8 cellular contexts compared by ENCODE assay signal in genomic region chr22:40044102-40044869, GRCh38. TPM values are rescaled to one million over a fixed set of nuclear protein-coding genes. Genes with fewer than 3 reads are reported as not detected.
DNase-seq lines count a peak whose midpoint lies in the region; ATAC-seq and TF ChIP-seq lines count a peak whose summit lies in the region.

No MANE protein-coding gene starts in this region.

- no peaks in the 10 kb centered on the region for H3K36me3 Mint-ChIP-seq in activated T-helper 2 cell treated with anti-CD3 and anti-CD28 coated beads, Interferon-gamma antibody, Interleukin-2, Interleukin-4, amounts not matched to agents 10 μg/mL and 5 μg/mL and 100 μg/mL, durations not matched to agents 14 hours and 24 hours and 36 hours (ENCODE audit: low read depth)
- H3K36me3 Mint-ChIP-seq in naive B cell, result peaks cover 0 to 8% of the 10 kb centered on the region in 2 donors
- H3K36me3 Mint-ChIP-seq in stimulated activated effector memory CD8-positive, alpha-beta T cell treated with anti-CD3 and anti-CD28 coated beads, Interleukin-12 subunit alpha, Interleukin-12 subunit beta, amount 100 ng/mL, for 72 hours, result peaks cover 12% of the 10 kb centered on the region

- TF ChIP-seq CTCF in LNCaP clone FGC (IDR thresholded peaks at IDR 0.05; ENCODE audit: control insufficient read depth, extremely low read depth, insufficient read depth), result no peak
- no peak for TF ChIP-seq CTCF in fibroblast of lung (conservative IDR thresholded peaks at IDR 0.05 in 1 of 2, IDR thresholded peaks at IDR 0.05 in 1 of 2; ENCODE audit: low read depth in 1 of 2, low read length in 2 of 2)

- intact Hi-C loops in activated T-helper 2 cell treated with anti-CD3 and anti-CD28 coated beads, Interferon-gamma antibody, Interleukin-2, Interleukin-4, amounts not matched to agents 10 μg/mL and 5 μg/mL and 100 μg/mL, durations not matched to agents 14 hours and 24 hours and 36 hours (cut with micrococcal nuclease), result loop anchor here (1.0 to 2.0 kb wide), 3 partner anchors 133 to 511 kb away; partner anchors contain the start of genes ADSL, RPS19BP1 and TNRC6B

- no peaks in the 10 kb centered on the region for H4K20me1 ChIP-seq in fibroblast of lung (ENCODE audit: control insufficient read depth, extremely low read depth, insufficient read depth, low read length)

- no peaks in the 10 kb centered on the region for H3K36me3 ChIP-seq in fibroblast of lung (ENCODE audit: control insufficient read depth, insufficient read depth, low read length)

- DNase-seq in EL (peak; percentile 99), H4 (ENCODE audit: low spot score) (peak; percentile 99), LNCaP clone FGC (ENCODE audit: low read depth) (peak; percentile 98), RPMI8226 (peak; percentile 98), fibroblast of lung (ENCODE audit: low read depth in 2 of 2) (peak; percentile 99), naive B cell (peak; percentile 98)
- peak; percentile 99 for DNase-seq in activated T-helper 2 cell treated with anti-CD3 and anti-CD28 coated beads, Interferon-gamma antibody, Interleukin-2, Interleukin-4, amounts not matched to agents 10 μg/mL and 5 μg/mL and 100 μg/mL, durations not matched to agents 14 hours and 24 hours and 36 hours (ENCODE audit: low spot score)
- peak; percentile 98 to 100 for DNase-seq in stimulated activated effector memory CD8-positive, alpha-beta T cell treated with anti-CD3 and anti-CD28 coated beads, Interleukin-12 subunit alpha, Interleukin-12 subunit beta, amount 100 ng/mL, for 72 hours (ENCODE audit: low spot score in 2 of 2)

- peak overlapping the region; percentile 85 for H3K9ac ChIP-seq in fibroblast of lung (ENCODE audit: insufficient read depth, low read length)

- peaks cover 6% of the 10 kb centered on the region for H3K27me3 Mint-ChIP-seq in activated T-helper 2 cell treated with anti-CD3 and anti-CD28 coated beads, Interferon-gamma antibody, Interleukin-2, Interleukin-4, amounts not matched to agents 10 μg/mL and 5 μg/mL and 100 μg/mL, durations not matched to agents 14 hours and 24 hours and 36 hours (ENCODE audit: low read depth)
- peaks cover 0 to 9% (median 7%) of the 10 kb centered on the region in 3 donors for H3K27me3 Mint-ChIP-seq in naive B cell

- peaks cover 5% of the 10 kb centered on the region for H3K4me1 ChIP-seq in fibroblast of lung (ENCODE audit: control insufficient read depth, extremely low read depth, insufficient read depth, low read length)

- no peaks in the 10 kb centered on the region for H3K9me3 ChIP-seq in fibroblast of lung (ENCODE audit: control insufficient read depth, insufficient read depth, low read depth, low read length)

- H3K27me3 ChIP-seq in fibroblast of lung (ENCODE audit: control insufficient read depth, insufficient read depth, low read length), result peaks cover 11% of the 10 kb centered on the region

- peak overlapping the region; percentile 96 for H3K27ac ChIP-seq in fibroblast of lung (ENCODE audit: insufficient read depth, low read length)

- H3K9me3 Mint-ChIP-seq in activated T-helper 2 cell treated with anti-CD3 and anti-CD28 coated beads, Interferon-gamma antibody, Interleukin-2, Interleukin-4, amounts not matched to agents 10 μg/mL and 5 μg/mL and 100 μg/mL, durations not matched to agents 14 hours and 24 hours and 36 hours, result no peaks in the 10 kb centered on the region
- no peaks in the 10 kb centered on the region for H3K9me3 Mint-ChIP-seq in naive B cell
- no peaks in the 10 kb centered on the region for H3K9me3 Mint-ChIP-seq in stimulated activated effector memory CD8-positive, alpha-beta T cell treated with anti-CD3 and anti-CD28 coated beads, Interleukin-12 subunit alpha, Interleukin-12 subunit beta, amount 100 ng/mL, for 72 hours

- H3K4me1 Mint-ChIP-seq in activated T-helper 2 cell treated with anti-CD3 and anti-CD28 coated beads, Interferon-gamma antibody, Interleukin-2, Interleukin-4, amounts not matched to agents 10 μg/mL and 5 μg/mL and 100 μg/mL, durations not matched to agents 14 hours and 24 hours and 36 hours (ENCODE audit: low read depth), result peaks cover 27% of the 10 kb centered on the region
- peaks cover 29 to 49% (median 30%) of the 10 kb centered on the region in 3 donors for H3K4me1 Mint-ChIP-seq in naive B cell
- H3K4me1 Mint-ChIP-seq in stimulated activated effector memory CD8-positive, alpha-beta T cell treated with anti-CD3 and anti-CD28 coated beads, Interleukin-12 subunit alpha, Interleukin-12 subunit beta, amount 100 ng/mL, for 72 hours, result peaks cover 33% of the 10 kb centered on the region

- H3K4me2 ChIP-seq in fibroblast of lung (ENCODE audit: extremely low read depth, insufficient read depth, low read length), result peak overlapping the region; percentile 96

- peak overlapping the region; percentile 100 for H3K27ac Mint-ChIP-seq in activated T-helper 2 cell treated with anti-CD3 and anti-CD28 coated beads, Interferon-gamma antibody, Interleukin-2, Interleukin-4, amounts not matched to agents 10 μg/mL and 5 μg/mL and 100 μg/mL, durations not matched to agents 14 hours and 24 hours and 36 hours
- H3K27ac Mint-ChIP-seq in naive B cell, result peak overlapping the region; percentile 99 to 100 (median 100)
- peak overlapping the region; percentile 98 for H3K27ac Mint-ChIP-seq in stimulated activated effector memory CD8-positive, alpha-beta T cell treated with anti-CD3 and anti-CD28 coated beads, Interleukin-12 subunit alpha, Interleukin-12 subunit beta, amount 100 ng/mL, for 72 hours

- peak overlapping the region; percentile 64 for H3K4me3 ChIP-seq in LNCaP clone FGC (ENCODE audit: low read depth, low read length)
- H3K4me3 ChIP-seq in fibroblast of lung (replicated peaks in 1 of 4; ENCODE audit: control extremely low read depth in 1 of 4, insufficient read depth in 1 of 4, low read depth in 3 of 4, low read length in 4 of 4), result peak overlapping the region; percentile 67 to 83 (median 74)

- ATAC-seq in naive B cell (ENCODE audit: low read depth in 2 of 2), result peak; percentile 82
- ATAC-seq in stimulated activated effector memory CD8-positive, alpha-beta T cell treated with anti-CD3 and anti-CD28 coated beads, Interleukin-12 subunit alpha, Interleukin-12 subunit beta, amount 100 ng/mL, for 72 hours, result peak; percentile 91

- H3K4me3 Mint-ChIP-seq in activated T-helper 2 cell treated with anti-CD3 and anti-CD28 coated beads, Interferon-gamma antibody, Interleukin-2, Interleukin-4, amounts not matched to agents 10 μg/mL and 5 μg/mL and 100 μg/mL, durations not matched to agents 14 hours and 24 hours and 36 hours (ENCODE audit: low read depth), result peak overlapping the region; percentile 98
- peak overlapping the region; percentile 84 to 99 (median 98) for H3K4me3 Mint-ChIP-seq in naive B cell
- H3K4me3 Mint-ChIP-seq in stimulated activated effector memory CD8-positive, alpha-beta T cell treated with anti-CD3 and anti-CD28 coated beads, Interleukin-12 subunit alpha, Interleukin-12 subunit beta, amount 100 ng/mL, for 72 hours, result peak overlapping the region; percentile 77

- no peaks in the 10 kb centered on the region for H3K79me2 ChIP-seq in fibroblast of lung (ENCODE audit: control insufficient read depth, insufficient read depth, low read length)

- peak overlapping the region; percentile 95 for H2AFZ ChIP-seq in fibroblast of lung (ENCODE audit: low read length)

RNA-seq across cellular contexts. Expression of gene FAM83F, which starts 49.5 kb away (rescaled TPM):
- total RNA-seq in H4 (2014; rRNA removed; shearing (Covaris generic)), result not detected in 2 replicates
- total RNA-seq in activated T-helper 2 cell treated with anti-CD3 and anti-CD28 coated beads, Interferon-gamma antibody, Interleukin-2, Interleukin-4, amounts not matched to agents 10 μg/mL and 5 μg/mL and 100 μg/mL, durations not matched to agents 14 hours and 24 hours and 36 hours, result 0.07 and 0.11 TPM in 2 replicates
- total RNA-seq in fibroblast of lung, result under 0.01 TPM in 1 of 2 replicates, not detected in the other
- polyA plus RNA-seq in fibroblast of lung (0.01 TPM in 1 of 2 replicates, not detected in the other), naive B cell (ENCODE audit: low read depth in 6 of 6) (under 1 TPM in 1 of 6 donors, not detected in 5; 0.05 TPM)
- not detected in 2 replicates for polyA plus RNA-seq in fibroblast of lung (2012)
- polyA minus RNA-seq in fibroblast of lung (ENCODE audit: low replicate concordance), result not detected in 2 replicates

Comparison
In these comparisons a context has a peak if more than half of its experiments do, and no peak if none do; other contexts are left out.
1. Peak in every context shown above with its lines: DNase-seq, ATAC-seq, H3K4me3 ChIP-seq and H3K27ac ChIP-seq.